11 cellular contexts compared by ENCODE assay signal in the genomic region with DNA sequence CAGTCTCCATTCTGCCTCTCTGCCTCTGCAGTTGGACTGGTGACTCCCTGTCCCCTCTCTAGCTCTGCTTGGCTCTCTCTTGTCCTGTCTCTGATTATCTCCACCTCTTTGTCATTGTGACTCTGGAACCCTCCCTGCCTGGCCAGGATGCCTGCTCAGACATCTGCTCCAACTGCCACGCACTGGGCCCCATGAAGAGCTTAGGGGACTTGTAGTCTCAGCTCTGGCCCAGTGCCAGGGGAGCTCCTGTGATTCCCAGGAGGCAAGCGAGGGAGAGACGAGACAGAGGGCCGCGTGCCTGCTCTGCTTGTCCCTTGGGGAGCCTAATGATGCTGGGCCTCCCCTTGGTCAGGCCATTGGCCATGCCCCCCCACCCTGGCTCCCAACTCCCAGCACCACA. TPM values are rescaled to one million over a fixed set of nuclear protein-coding genes. Genes with fewer than 3 reads are reported as not detected.
A peak's percentile ranks its signal among the peaks of the same experiment; 100 is the strongest.
DNase-seq lines count a peak whose midpoint lies in the region; ATAC-seq and TF ChIP-seq lines count a peak whose summit lies in the region.
"Had no signal": no experiment of that assay in that cellular context is flagged by ENCODE, and none has a peak within 500 bp of the region (broad histone marks: within the 10 kb centered on the region; RNA-seq: fewer than 3 reads in every experiment).

No MANE protein-coding gene starts in this region.

- no peak overlapping the region for H3K27ac ChIP-seq in hepatocyte
- H3K27ac ChIP-seq: foreskin keratinocyte had no signal

- H3K27me3 ChIP-seq in hepatocyte = no peaks in the 10 kb centered on the region
- H3K27me3 ChIP-seq: foreskin keratinocyte had no signal

- 43% methylated on average over 2 of the region's 5 CpGs for WGBS in hepatocyte (ENCODE audit: low lambda C conversion rate, missing lambda C conversion rate)

- no peak overlapping the region for H3K4me3 ChIP-seq in hepatocyte

- H3K36me3 Mint-ChIP-seq in central memory CD8-positive, alpha-beta T cell (ENCODE audit: insufficient read depth) = no peaks in the 10 kb centered on the region
- H3K36me3 Mint-ChIP-seq in neural crest cell (ENCODE audit: low read depth) = no peaks in the 10 kb centered on the region
- H3K36me3 Mint-ChIP-seq: activated CD8-positive, alpha-beta memory T cell treated with anti-CD3 and anti-CD28 coated beads, Interleukin-2, amount 10 ng/mL, durations not matched to agents 7 days and 5 days; CD4-positive, alpha-beta memory T cell had no signal

- H4K20me1 ChIP-seq in hepatocyte (ENCODE audit: insufficient read depth, poor library complexity, severe bottlenecking) = no peaks in the 10 kb centered on the region

- H3K4me1 Mint-ChIP-seq in central memory CD8-positive, alpha-beta T cell = no peaks in the 10 kb centered on the region
- H3K4me1 Mint-ChIP-seq in neural crest cell = peaks cover 58% of the 10 kb centered on the region
- H3K4me1 Mint-ChIP-seq: activated CD8-positive, alpha-beta memory T cell treated with anti-CD3 and anti-CD28 coated beads, Interleukin-2, amount 10 ng/mL, durations not matched to agents 7 days and 5 days had no signal

- peak; percentile 87 for DNase-seq in D341Med (ENCODE audit: low spot score)
- peak; percentile 81 for DNase-seq in NCI-H2171 treated with DMSO at 0.1 percent for 48 hours (lab: John Stamatoyannopoulos, UW)
- DNase-seq in central memory CD8-positive, alpha-beta T cell (ENCODE audit: low spot score in 2 of 2) = no peak
- DNase-seq in neural crest cell (ENCODE audit: low read depth, low spot score) = no peak
- DNase-seq in effector CD4-positive, alpha-beta T cell = no peak
- DNase-seq in hepatocyte (ENCODE audit: low spot score) = no peak
- DNase-seq: activated CD8-positive, alpha-beta memory T cell treated with anti-CD3 and anti-CD28 coated beads, Interleukin-2, amount 10 ng/mL, durations not matched to agents 7 days and 5 days; CD4-positive, alpha-beta memory T cell; foreskin keratinocyte had no signal

- no peak overlapping the region for H3K4me3 Mint-ChIP-seq in central memory CD8-positive, alpha-beta T cell
- no peak overlapping the region for H3K4me3 Mint-ChIP-seq in neural crest cell
- H3K4me3 Mint-ChIP-seq: activated CD8-positive, alpha-beta memory T cell treated with anti-CD3 and anti-CD28 coated beads, Interleukin-2, amount 10 ng/mL, durations not matched to agents 7 days and 5 days had no signal

- H3K9me3 ChIP-seq in hepatocyte (ENCODE audit: low read depth) = no peaks in the 10 kb centered on the region

- no peak overlapping the region for H3K4me2 ChIP-seq in hepatocyte

- no peaks in the 10 kb centered on the region for H3K9me2 ChIP-seq in hepatocyte (replicated peaks; ENCODE audit: insufficient read depth)

- no peaks in the 10 kb centered on the region for H3K79me2 ChIP-seq in hepatocyte

- ATAC-seq in central memory CD8-positive, alpha-beta T cell (replicated peaks; ENCODE audit: extremely low read depth, poor library complexity, severe bottlenecking) = no peak
- ATAC-seq in GM19328 (IDR thresholded peaks at IDR 0.05; ENCODE audit: unreplicated experiment) (no peak), GM21529 (IDR thresholded peaks at IDR 0.05; ENCODE audit: unreplicated experiment) (no peak)
- ATAC-seq: activated CD8-positive, alpha-beta memory T cell treated with anti-CD3 and anti-CD28 coated beads, Interleukin-2, amount 10 ng/mL, durations not matched to agents 7 days and 5 days; foreskin keratinocyte had no signal

- peak overlapping the region; percentile 7 for H3K27ac Mint-ChIP-seq in central memory CD8-positive, alpha-beta T cell (ENCODE audit: low read depth)
- H3K27ac Mint-ChIP-seq in neural crest cell (ENCODE audit: unreplicated experiment) = peak overlapping the region; percentile 83
- H3K27ac Mint-ChIP-seq: activated CD8-positive, alpha-beta memory T cell treated with anti-CD3 and anti-CD28 coated beads, Interleukin-2, amount 10 ng/mL, durations not matched to agents 7 days and 5 days had no signal

- H2AFZ ChIP-seq in hepatocyte = no peak overlapping the region

- no peaks in the 10 kb centered on the region for H3K4me1 ChIP-seq in hepatocyte (ENCODE audit: insufficient read depth)
- H3K4me1 ChIP-seq: foreskin keratinocyte had no signal

- no peaks in the 10 kb centered on the region for H3K27me3 Mint-ChIP-seq in central memory CD8-positive, alpha-beta T cell
- H3K27me3 Mint-ChIP-seq in neural crest cell (ENCODE audit: low read depth) = no peaks in the 10 kb centered on the region
- H3K27me3 Mint-ChIP-seq: activated CD8-positive, alpha-beta memory T cell treated with anti-CD3 and anti-CD28 coated beads, Interleukin-2, amount 10 ng/mL, durations not matched to agents 7 days and 5 days; CD4-positive, alpha-beta memory T cell had no signal

- H3K36me3 ChIP-seq in hepatocyte (replicated peaks; ENCODE audit: insufficient read depth, low read depth) = no peaks in the 10 kb centered on the region

- TF ChIP-seq CTCF in neural crest cell (conservative IDR thresholded peaks at IDR 0.05) (no peak), hepatocyte (IDR thresholded peaks at IDR 0.05; ENCODE audit: poor library complexity) (no peak)

- no peaks in the 10 kb centered on the region for H3K9me3 Mint-ChIP-seq in central memory CD8-positive, alpha-beta T cell
- no peaks in the 10 kb centered on the region for H3K9me3 Mint-ChIP-seq in neural crest cell

RNA-seq across cellular contexts. Expression of a gene that starts 26.2 kb away (rescaled TPM):
- 1,471 and 1,533 TPM in 2 replicates for total RNA-seq in neural crest cell
- 981 and 1,184 TPM in 2 replicates for total RNA-seq in hepatocyte
- 786 and 812 TPM in 2 replicates for polyA plus RNA-seq in hepatocyte

RNA-seq across cellular contexts. Expression of a gene that starts 34.5 kb away (rescaled TPM):
- total RNA-seq in neural crest cell = 24.2 and 24.3 TPM in 2 replicates
- total RNA-seq in hepatocyte = 13.1 and 13.8 TPM in 2 replicates
- polyA plus RNA-seq in hepatocyte = 5.9 and 6.4 TPM in 2 replicates

RNA-seq across cellular contexts. Expression of a gene that starts 38.5 kb away (rescaled TPM):
- total RNA-seq in neural crest cell (29.9 and 32.5 TPM in 2 replicates), hepatocyte (114 and 164 TPM in 2 replicates)
- polyA plus RNA-seq in hepatocyte = 148 and 183 TPM in 2 replicates

RNA-seq across cellular contexts. Expression of a gene that starts 47.0 kb away (rescaled TPM):
- total RNA-seq in neural crest cell = 12.3 and 14.8 TPM in 2 replicates
- total RNA-seq in hepatocyte = 17.1 and 22.3 TPM in 2 replicates
- 55.1 and 68.6 TPM in 2 replicates for polyA plus RNA-seq in hepatocyte

RNA-seq across cellular contexts. Expression of a gene that starts 48.0 kb away (rescaled TPM):
- total RNA-seq in neural crest cell (4.7 and 6.2 TPM in 2 replicates), hepatocyte (31.9 and 32.8 TPM in 2 replicates)
- polyA plus RNA-seq in hepatocyte = 40.2 and 48.4 TPM in 2 replicates

Comparison
In these comparisons a context has a peak if more than half of its experiments do, and no peak if none do; other contexts are left out.
1. DNase-seq: peak in D341Med (single experiment) and NCI-H2171 treated with DMSO at 0.1 percent for 48 hours (single experiment); none in central memory CD8-positive, alpha-beta T cell (0 of 2), neural crest cell (single experiment), effector CD4-positive, alpha-beta T cell (single experiment) and hepatocyte (single experiment).